In genomic region chr1:9145021-9145668, GRCh38 we compare ENCODE assay signal across 12 cellular contexts. TPM values are rescaled to one million over a fixed set of nuclear protein-coding genes. Genes with fewer than 3 reads are reported as not detected.
A peak's percentile ranks its signal among the peaks of the same experiment; 100 is the strongest.
DNase-seq lines count a peak whose midpoint lies in the region; ATAC-seq and TF ChIP-seq lines count a peak whose summit lies in the region.
"Had no signal": no experiment of that assay in that cellular context is flagged by ENCODE, and none has a peak within 500 bp of the region (broad histone marks: within the 10 kb centered on the region; RNA-seq: fewer than 3 reads in every experiment).

No MANE protein-coding gene starts in this region.

- H3K36me3 ChIP-seq in mesenchymal stem cell (ENCODE audit: control insufficient read depth in 1 of 2, insufficient read depth in 2 of 2, low read depth in 1 of 2, low read length in 2 of 2) (peaks cover 26 to 45% of the 10 kb centered on the region in 2 experiments), SJCRH30 (no peaks in the 10 kb centered on the region), A673 (ENCODE audit: insufficient read depth, low read length, poor library complexity, severe bottlenecking) (no peaks in the 10 kb centered on the region)
- H3K36me3 ChIP-seq: gastroesophageal sphincter had no signal

- 76% methylated on average over 15 of the region's 17 CpGs for WGBS in mesenchymal stem cell

- no peak overlapping the region for H3K23ac ChIP-seq in mesenchymal stem cell (ENCODE audit: low read length in 2 of 2)

- DNase-seq in GM10248 (ENCODE audit: extremely low spot score) (peak; percentile 65), HFFc6 (peak; percentile 72), mesenchymal stem cell (peak; percentile 77), SJCRH30 (no peak), ureter (ENCODE audit: low spot score) (no peak), foreskin melanocyte (no peak), A673 (ENCODE audit: low spot score) (no peak)
- DNase-seq: NCI-H774, testis had no signal

- no peak for TF ChIP-seq CTCF in GM10248 (IDR thresholded peaks at IDR 0.05; ENCODE audit: control extremely low read depth, extremely low read depth, low read depth, missing control alignments)
- TF ChIP-seq CTCF in HFFc6 (IDR thresholded peaks at IDR 0.05): no peak
- TF ChIP-seq CTCF in A673 (conservative IDR thresholded peaks at IDR 0.05; ENCODE audit: low read depth, low read length): no peak

- H3K4me3 ChIP-seq in mesenchymal stem cell (ENCODE audit: insufficient read depth in 1 of 2, low read depth in 1 of 2, low read length in 2 of 2) (no peak overlapping the region), SJCRH30 (no peak overlapping the region), A673 (ENCODE audit: low read depth, low read length, poor library complexity, severe bottlenecking) (no peak overlapping the region)
- H3K4me3 ChIP-seq: gastroesophageal sphincter, testis had no signal

- H3K27me3 ChIP-seq in mesenchymal stem cell (ENCODE audit: control insufficient read depth in 1 of 2, insufficient read depth in 1 of 2, low read length in 2 of 2) (no peaks in the 10 kb centered on the region), SJCRH30 (peaks cover 3% of the 10 kb centered on the region; the same call in 1 of the 2 replicates), A673 (replicated peaks; ENCODE audit: insufficient read depth, low read depth, low read length, poor library complexity) (no peaks in the 10 kb centered on the region)
- H3K27me3 ChIP-seq: gastroesophageal sphincter, testis had no signal

- H2BK15ac ChIP-seq in mesenchymal stem cell (ENCODE audit: low read depth, poor library complexity, severe bottlenecking): no peak overlapping the region

- ATAC-seq in activated T-helper 17 cell treated with anti-CD3 and anti-CD28 coated beads, Interleukin-2, amount 50 U/mL, for 72 hours (replicated peaks): peak; percentile 95
- ATAC-seq: gastroesophageal sphincter had no signal

- no peak overlapping the region for H2BK12ac ChIP-seq in mesenchymal stem cell (ENCODE audit: low read length in 2 of 2)

- no peak overlapping the region for H2BK120ac ChIP-seq in mesenchymal stem cell (ENCODE audit: low read depth, low read length)

- peaks cover 38% of the 10 kb centered on the region for H3K4me1 Mint-ChIP-seq in HFFc6 (ENCODE audit: low read depth)
- H3K4me1 Mint-ChIP-seq in activated T-helper 17 cell treated with anti-CD3 and anti-CD28 coated beads, Interleukin-2, amount 50 U/mL, for 72 hours: no peaks in the 10 kb centered on the region

- H3K27ac ChIP-seq in mesenchymal stem cell (ENCODE audit: low read length, poor library complexity, severe bottlenecking): no peak overlapping the region
- no peak overlapping the region for H3K27ac ChIP-seq in SJCRH30
- no peak overlapping the region for H3K27ac ChIP-seq in A673 (ENCODE audit: low read depth, low read length, poor library complexity, severe bottlenecking)
- H3K27ac ChIP-seq: gastroesophageal sphincter, testis, VCaP had no signal

- H3K9me3 ChIP-seq in mesenchymal stem cell (ENCODE audit: control insufficient read depth, low read length) (no peaks in the 10 kb centered on the region), SJCRH30 (replicated peaks) (no peaks in the 10 kb centered on the region; the same call in 1 of the 2 replicates), A673 (ENCODE audit: low read depth, low read length, poor library complexity, severe bottlenecking) (no peaks in the 10 kb centered on the region)
- H3K9me3 ChIP-seq: gastroesophageal sphincter, testis had no signal

- H3K9me3 Mint-ChIP-seq in HFFc6: no peaks in the 10 kb centered on the region
- no peaks in the 10 kb centered on the region for H3K9me3 Mint-ChIP-seq in activated T-helper 17 cell treated with anti-CD3 and anti-CD28 coated beads, Interleukin-2, amount 50 U/mL, for 72 hours

- peaks cover 16% of the 10 kb centered on the region for H3K27me3 Mint-ChIP-seq in HFFc6 (ENCODE audit: insufficient read depth)
- H3K27me3 Mint-ChIP-seq in activated T-helper 17 cell treated with anti-CD3 and anti-CD28 coated beads, Interleukin-2, amount 50 U/mL, for 72 hours: no peaks in the 10 kb centered on the region

- CTCF ChIA-PET in GM10248 (lab: Yijun Ruan, JAX) (interaction anchor here (0.9 to 1.8 kb wide), 4 partner anchors 24 to 55 kb away, joined by 3 to 6 read pairs (median 3); no protein-coding TSS in a partner anchor), A673 (lab: Charles Lee) (no interaction called here)

- H3K4ac ChIP-seq in mesenchymal stem cell (ENCODE audit: low read depth in 1 of 2, low read length in 2 of 2): no peak overlapping the region

- no peak overlapping the region for H3K4me2 ChIP-seq in mesenchymal stem cell (ENCODE audit: low read length, poor library complexity, severe bottlenecking)

- POLR2A ChIA-PET in GM10248 (lab: Yijun Ruan, JAX) (interaction anchor here (0.6 kb wide), 1 partner anchor 18 kb away, joined by 3 read pairs; no protein-coding TSS in a partner anchor), A673 (lab: Charles Lee; ENCODE audit: low non-redundant PET) (no interaction called here)

- H3K4me1 ChIP-seq in mesenchymal stem cell (ENCODE audit: control insufficient read depth, insufficient read depth, low read depth, low read length) (peaks cover 22% of the 10 kb centered on the region), SJCRH30 (no peaks in the 10 kb centered on the region), A673 (ENCODE audit: insufficient read depth, low read length, poor library complexity, severe bottlenecking) (no peaks in the 10 kb centered on the region)

- H3K79me1 ChIP-seq in mesenchymal stem cell (replicated peaks; ENCODE audit: low read length, poor library complexity, severe bottlenecking): peaks cover 22% of the 10 kb centered on the region

- H4K91ac ChIP-seq in mesenchymal stem cell (ENCODE audit: low read length): no peak overlapping the region

- no peak overlapping the region for H2AK5ac ChIP-seq in mesenchymal stem cell (ENCODE audit: low read length, severe bottlenecking)

- no peak overlapping the region for H4K8ac ChIP-seq in mesenchymal stem cell (ENCODE audit: low read length)

- H3K27ac Mint-ChIP-seq in HFFc6: peak overlapping the region; percentile 81
- peak overlapping the region; percentile 34 for H3K27ac Mint-ChIP-seq in activated T-helper 17 cell treated with anti-CD3 and anti-CD28 coated beads, Interleukin-2, amount 50 U/mL, for 72 hours

- peak overlapping the region in 1 of 2 experiments; percentile 13 for H3K14ac ChIP-seq in mesenchymal stem cell (ENCODE audit: low read length in 2 of 2)

- intact Hi-C loops in A673 (cut with micrococcal nuclease; ENCODE audit: unreplicated experiment): no loop called here

- no peak overlapping the region for H2BK5ac ChIP-seq in mesenchymal stem cell (ENCODE audit: low read depth, low read length, poor library complexity, severe bottlenecking)

- H3K9ac ChIP-seq in mesenchymal stem cell (ENCODE audit: low read length): peak overlapping the region; percentile 61

- no peak overlapping the region for H2AFZ ChIP-seq in mesenchymal stem cell (ENCODE audit: low read depth, low read length)

- BruUV-seq in A673 (replicated peaks; lab: Mats Ljungman, UMichigan): no TSS peak

- peak overlapping the region in 1 of 2 experiments; percentile 38 for H3K18ac ChIP-seq in mesenchymal stem cell (ENCODE audit: low read depth in 1 of 2, low read length in 2 of 2)

- H3K36me3 Mint-ChIP-seq in HFFc6 (ENCODE audit: low read depth): peaks cover 28% of the 10 kb centered on the region
- no peaks in the 10 kb centered on the region for H3K36me3 Mint-ChIP-seq in activated T-helper 17 cell treated with anti-CD3 and anti-CD28 coated beads, Interleukin-2, amount 50 U/mL, for 72 hours (ENCODE audit: low read depth)

- peak overlapping the region; percentile 26; the same call in 1 of the 2 replicates for H3K4me3 Mint-ChIP-seq in HFFc6
- no peak overlapping the region for H3K4me3 Mint-ChIP-seq in activated T-helper 17 cell treated with anti-CD3 and anti-CD28 coated beads, Interleukin-2, amount 50 U/mL, for 72 hours

RNA-seq across cellular contexts. Expression of gene GPR157, which starts 16.2 kb away (rescaled TPM):
- 10 to 100 TPM in 2 of 6 experiments, 1 to 10 TPM in 4; 8.2 to 11.1 (median 9.7) TPM for total RNA-seq in HFFc6 (2021; fragmentation: NEBNext Ultra II Directional; extraction: Animal tissue kit (Norgen Biotek cat#: 25700))
- total RNA-seq in activated T-helper 17 cell treated with anti-CD3 and anti-CD28 coated beads, Interleukin-2, amount 50 U/mL, for 72 hours: 10 to 100 TPM; 16.0 to 23.8 TPM
- polyA plus RNA-seq in mesenchymal stem cell (2013, experiment 1 of 2): 2.7 TPM
- 2.9 TPM for polyA plus RNA-seq in mesenchymal stem cell (2013, experiment 2 of 2)
- not detected in 2 replicates for total RNA-seq in SJCRH30 (2014; rRNA removed; shearing (Covaris generic))
- total RNA-seq in ureter (12.2 TPM), A673 (2021) (0.34 and 0.87 TPM in 2 replicates)

Comparison
In these comparisons a context has a peak if more than half of its experiments do, and no peak if none do; other contexts are left out.
1. DNase-seq: peak in GM10248 (single experiment), HFFc6 (single experiment) and mesenchymal stem cell (single experiment); none in SJCRH30 (0 of 2), ureter (single experiment), foreskin melanocyte (single experiment) and A673 (single experiment).